Comparison of ENCODE assay signal across 2 cellular contexts in the genomic region with DNA sequence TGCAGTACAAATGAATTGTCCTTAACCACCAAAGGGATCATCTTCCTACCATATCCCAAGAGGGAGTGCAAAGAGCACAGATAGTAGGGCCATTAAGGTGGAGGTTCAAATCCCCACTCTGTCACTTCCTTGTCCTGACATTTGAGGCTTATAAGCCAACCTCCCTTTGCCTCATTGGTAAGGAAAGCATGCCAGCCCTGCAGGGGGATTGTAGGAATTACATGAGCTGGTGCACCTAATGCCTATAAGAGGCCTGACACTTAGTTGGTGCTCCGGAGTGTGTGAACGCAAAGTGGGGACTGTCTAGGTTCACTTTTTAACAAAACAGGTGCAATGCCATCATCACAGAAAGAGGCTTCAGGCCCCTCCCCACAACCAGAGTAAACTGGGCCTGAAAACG.
TF ChIP-seq lines count a peak whose summit lies in the region.

No MANE protein-coding gene starts in this region.

TF ChIP-seq in A549, 52 proteins besides CTCF, POLR2A, EP300 and RAD21:
- no peak for TF ChIP-seq JUNB (IDR thresholded peaks at IDR 0.05)
- TF ChIP-seq SMC3 (IDR thresholded peaks at IDR 0.05), result no peak
- TF ChIP-seq NR3C1 (IDR thresholded peaks at IDR 0.05), result no peak
- TF ChIP-seq CHD4 (IDR thresholded peaks at IDR 0.05; ENCODE audit: borderline replicate concordance), result no peak
- TF ChIP-seq CBX8 (IDR thresholded peaks at IDR 0.05), result no peak
- no peak for TF ChIP-seq CHD2 (IDR thresholded peaks at IDR 0.05; ENCODE audit: low read length, partially characterized antibody)

TF ChIP-seq in SK-N-SH, 30 proteins besides CTCF, POLR2A, EP300 and RAD21:
- no peak for TF ChIP-seq RFX5 (IDR thresholded peaks at IDR 0.05; ENCODE audit: low read length)
- TF ChIP-seq REST (IDR thresholded peaks at IDR 0.05; ENCODE audit: low read depth, low read length), result no peak
- no peak for TF ChIP-seq RXRA (IDR thresholded peaks at IDR 0.05; ENCODE audit: borderline replicate concordance, low read depth)
- TF ChIP-seq PBX3 (IDR thresholded peaks at IDR 0.05), result no peak
- TF ChIP-seq CHD2 (IDR thresholded peaks at IDR 0.05; ENCODE audit: low read length, partially characterized antibody), result no peak
- no peak for TF ChIP-seq GATA2 (CRISPR knock-in tag; IDR thresholded peaks at IDR 0.05)
- TF ChIP-seq EZH2phosphoT487 (IDR thresholded peaks at IDR 0.05; ENCODE audit: borderline replicate concordance, low read depth), result no peak
- no peak for TF ChIP-seq FOSL2 (IDR thresholded peaks at IDR 0.05; ENCODE audit: borderline replicate concordance, low read depth)
